ENCODE assay signal across 18 cellular contexts in the genomic region with DNA sequence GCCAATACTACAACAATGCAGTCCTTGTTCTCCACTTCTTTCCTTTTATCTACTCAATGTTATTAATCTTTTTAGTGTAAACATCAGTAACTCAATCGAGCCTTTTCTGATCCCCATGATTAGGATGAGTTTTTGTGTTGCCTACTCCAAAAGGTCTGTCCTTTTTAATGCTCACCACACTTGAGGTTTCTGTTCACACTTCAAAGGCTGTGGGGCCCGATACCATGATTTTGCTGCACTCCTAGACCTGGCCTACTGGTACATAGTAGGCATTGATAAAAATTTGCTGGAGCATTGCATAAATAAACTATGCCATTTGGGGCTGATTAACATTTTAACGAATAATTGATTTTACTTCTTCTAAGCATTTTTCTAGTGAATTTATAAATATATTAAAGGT.
DNase-seq lines count a peak whose midpoint lies in the region; ATAC-seq lines count a peak whose summit lies in the region.
"Had no signal": no experiment of that assay in that cellular context is flagged by ENCODE, and none has a peak within 500 bp of the region (broad histone marks: within the 10 kb centered on the region; RNA-seq: fewer than 3 reads in every experiment).

No MANE protein-coding gene starts in this region.

- H3K27ac ChIP-seq in CD4-positive, alpha-beta memory T cell (ENCODE audit: low read depth, low read length) = no peak overlapping the region
- H3K27ac ChIP-seq: BLaER1, GM23248 had no signal

- intact Hi-C loops in CD4-positive, alpha-beta memory T cell (cut with micrococcal nuclease) = loop anchor here (2.0 kb wide), 1 partner anchor 27 kb away; no protein-coding TSS in a partner anchor

- peak; percentile 44 for ATAC-seq in stimulated activated naive CD8-positive, alpha-beta T cell treated with anti-CD3 and anti-CD28 coated beads, Interleukin-15, Interleukin-2, amounts not matched to agents 100 U/mL and 50 U/mL, for 24 hours
- no peak for ATAC-seq in activated CD8-positive, alpha-beta memory T cell treated with anti-CD3 and anti-CD28 coated beads, Interleukin-2, amount 10 ng/mL, durations not matched to agents 7 days and 5 days
- no peak for ATAC-seq in HG03280 (IDR thresholded peaks at IDR 0.05; ENCODE audit: unreplicated experiment)
- ATAC-seq: K562, Right ventricle myocardium inferior had no signal

- peaks cover 24 to 37% of the 10 kb centered on the region in 2 donors for H3K36me3 Mint-ChIP-seq in CD4-positive, alpha-beta memory T cell
- H3K36me3 Mint-ChIP-seq in activated naive CD8-positive, alpha-beta T cell treated with anti-CD3 and anti-CD28 coated beads for 36 hours = peaks cover 10% of the 10 kb centered on the region
- peaks cover 2% of the 10 kb centered on the region for H3K36me3 Mint-ChIP-seq in activated CD8-positive, alpha-beta memory T cell treated with anti-CD3 and anti-CD28 coated beads, Interleukin-2, amount 10 ng/mL, durations not matched to agents 7 days and 5 days

- peak in 1 of 5 donors; percentile 15 for DNase-seq in CD4-positive, alpha-beta memory T cell
- DNase-seq in NCI-H524 (lab: John Stamatoyannopoulos, UW) (peak; percentile 8 to 52), HuH-7 (ENCODE audit: low spot score) (no peak)
- no peak for DNase-seq in activated naive CD8-positive, alpha-beta T cell treated with anti-CD3 and anti-CD28 coated beads for 36 hours
- DNase-seq in stimulated activated naive CD8-positive, alpha-beta T cell treated with anti-CD3 and anti-CD28 coated beads, Interleukin-15, Interleukin-2, amounts not matched to agents 100 U/mL and 50 U/mL, for 24 hours = no peak
- DNase-seq in activated CD8-positive, alpha-beta memory T cell treated with anti-CD3 and anti-CD28 coated beads, Interleukin-2, amount 10 ng/mL, durations not matched to agents 7 days and 5 days = no peak
- DNase-seq: Caco-2, DMS153, GF-D8, GM23248, NCI-H1105, NCI-H2081 treated with DMSO at 0.1 percent for 48 hours, NCI-H774 had no signal

- CTCF ChIA-PET in CD4-positive, alpha-beta memory T cell (lab: Charles Lee; ENCODE audit: partially characterized antibody) = interaction anchor here (0.7 kb wide), 1 partner anchor 12 kb away, joined by 3 read pairs; no protein-coding TSS in a partner anchor
- CTCF ChIA-PET in activated CD8-positive, alpha-beta memory T cell treated with anti-CD3 and anti-CD28 coated beads, Interleukin-2, amount 10 ng/mL, durations not matched to agents 7 days and 5 days (lab: Charles Lee) = no interaction called here

- H3K4me1 ChIP-seq in CD4-positive, alpha-beta memory T cell (ENCODE audit: insufficient read depth, low read length) = peaks cover 52% of the 10 kb centered on the region
- H3K4me1 ChIP-seq: BLaER1, Caco-2, HAP-1 had no signal

- peak overlapping the region in 3 of 7 donors; percentile 43 to 87 (median 75) for H3K27ac Mint-ChIP-seq in CD4-positive, alpha-beta memory T cell
- H3K27ac Mint-ChIP-seq in activated naive CD8-positive, alpha-beta T cell treated with anti-CD3 and anti-CD28 coated beads for 36 hours = peak overlapping the region; percentile 3
- no peak overlapping the region for H3K27ac Mint-ChIP-seq in activated CD8-positive, alpha-beta memory T cell treated with anti-CD3 and anti-CD28 coated beads, Interleukin-2, amount 10 ng/mL, durations not matched to agents 7 days and 5 days

- no peak overlapping the region for H3K4me3 ChIP-seq in CD4-positive, alpha-beta memory T cell (ENCODE audit: low read length in 2 of 2)
- H3K4me3 ChIP-seq: BLaER1, GM23248, HAP-1, K562 had no signal

- H3K9me3 Mint-ChIP-seq in CD4-positive, alpha-beta memory T cell = peaks cover 0 to 18% (median 12%) of the 10 kb centered on the region in 8 donors
- peaks cover 8% of the 10 kb centered on the region for H3K9me3 Mint-ChIP-seq in activated naive CD8-positive, alpha-beta T cell treated with anti-CD3 and anti-CD28 coated beads for 36 hours
- H3K9me3 Mint-ChIP-seq in activated CD8-positive, alpha-beta memory T cell treated with anti-CD3 and anti-CD28 coated beads, Interleukin-2, amount 10 ng/mL, durations not matched to agents 7 days and 5 days (ENCODE audit: low read depth) = no peaks in the 10 kb centered on the region

- POLR2A ChIA-PET in CD4-positive, alpha-beta memory T cell (lab: Charles Lee; ENCODE audit: partially characterized antibody) = interaction anchor here (1.4 to 5.9 kb wide), 2 partner anchors 11 to 14 kb away, joined by 5 to 57 read pairs; no protein-coding TSS in a partner anchor

- no peaks in the 10 kb centered on the region for H3K36me3 ChIP-seq in CD4-positive, alpha-beta memory T cell (ENCODE audit: insufficient read depth, low read length)
- H3K36me3 ChIP-seq: BLaER1, HAP-1 had no signal

- peaks cover 0 to 8% of the 10 kb centered on the region in 2 donors for H3K9me3 ChIP-seq in CD4-positive, alpha-beta memory T cell (ENCODE audit: control insufficient read depth in 1 of 2, low read length in 2 of 2)
- H3K9me3 ChIP-seq: HAP-1 had no signal

- H3K4me1 Mint-ChIP-seq in CD4-positive, alpha-beta memory T cell = peaks cover 43 to 60% (median 49%) of the 10 kb centered on the region in 4 donors
- H3K4me1 Mint-ChIP-seq in activated naive CD8-positive, alpha-beta T cell treated with anti-CD3 and anti-CD28 coated beads for 36 hours = peaks cover 36% of the 10 kb centered on the region
- H3K4me1 Mint-ChIP-seq in activated CD8-positive, alpha-beta memory T cell treated with anti-CD3 and anti-CD28 coated beads, Interleukin-2, amount 10 ng/mL, durations not matched to agents 7 days and 5 days = peaks cover 27% of the 10 kb centered on the region

- no peaks in the 10 kb centered on the region for H3K27me3 ChIP-seq in CD4-positive, alpha-beta memory T cell (ENCODE audit: insufficient read depth, low read length)
- H3K27me3 ChIP-seq: BLaER1 had no signal

- no peaks in the 10 kb centered on the region for H3K27me3 Mint-ChIP-seq in CD4-positive, alpha-beta memory T cell
- H3K27me3 Mint-ChIP-seq in activated naive CD8-positive, alpha-beta T cell treated with anti-CD3 and anti-CD28 coated beads for 36 hours = no peaks in the 10 kb centered on the region
- H3K27me3 Mint-ChIP-seq in activated CD8-positive, alpha-beta memory T cell treated with anti-CD3 and anti-CD28 coated beads, Interleukin-2, amount 10 ng/mL, durations not matched to agents 7 days and 5 days = no peaks in the 10 kb centered on the region

- peak overlapping the region in 5 of 8 donors; percentile 21 to 80 (median 44) for H3K4me3 Mint-ChIP-seq in CD4-positive, alpha-beta memory T cell
- H3K4me3 Mint-ChIP-seq in activated naive CD8-positive, alpha-beta T cell treated with anti-CD3 and anti-CD28 coated beads for 36 hours = no peak overlapping the region
- no peak overlapping the region for H3K4me3 Mint-ChIP-seq in activated CD8-positive, alpha-beta memory T cell treated with anti-CD3 and anti-CD28 coated beads, Interleukin-2, amount 10 ng/mL, durations not matched to agents 7 days and 5 days

Comparison
In these comparisons a context has a peak if more than half of its experiments do, and no peak if none do; other contexts are left out.
1. DNase-seq: peak in NCI-H524 (2 of 2); none in activated naive CD8-positive, alpha-beta T cell treated with anti-CD3 and anti-CD28 coated beads for 36 hours (single experiment), stimulated activated naive CD8-positive, alpha-beta T cell treated with anti-CD3 and anti-CD28 coated beads, Interleukin-15, Interleukin-2, amounts not matched to agents 100 U/mL and 50 U/mL, for 24 hours (single experiment), activated CD8-positive, alpha-beta memory T cell treated with anti-CD3 and anti-CD28 coated beads, Interleukin-2, amount 10 ng/mL, durations not matched to agents 7 days and 5 days (single experiment) and HuH-7 (single experiment).
2. H3K4me3 Mint-ChIP-seq: peak in CD4-positive, alpha-beta memory T cell (5 of 8); none in activated naive CD8-positive, alpha-beta T cell treated with anti-CD3 and anti-CD28 coated beads for 36 hours (single experiment) and activated CD8-positive, alpha-beta memory T cell treated with anti-CD3 and anti-CD28 coated beads, Interleukin-2, amount 10 ng/mL, durations not matched to agents 7 days and 5 days (single experiment).